ENCODE assay signal across 8 cellular contexts in genomic region chr2:156435725-156436476, GRCh38.
DNase-seq lines count a peak whose midpoint lies in the region; ATAC-seq lines count a peak whose summit lies in the region.

Gene GPD2 (plus strand): TSS chr2:156436379. CDS start chr2:156476106, 39,727 bp downstream.

- peak; percentile 42 for ATAC-seq in HG02884 (IDR thresholded peaks at IDR 0.05; ENCODE audit: unreplicated experiment)

- peak; percentile 31 for DNase-seq in NK-92 treated with Interleukin-12 subunit alpha and Interleukin-12 subunit beta, amount 100 ng/mL, for 24 hours (lab: John Stamatoyannopoulos, UW)
- DNase-seq in NK-92 (lab: John Stamatoyannopoulos, UW; ENCODE audit: unreplicated experiment) (no peak), NCI-H2107 (lab: John Stamatoyannopoulos, UW) (peak; percentile 59), caudate nucleus (lab: John Stamatoyannopoulos, UW) (peak in 59 of 61 donors; percentile 44 to 91 (median 78)), iris pigment epithelial cell (ENCODE audit: low read depth) (peak; percentile 89)
- DNase-seq in activated CD4-positive, CD25-positive, alpha-beta regulatory T cell (lab: John Stamatoyannopoulos, UW): peak; percentile 29 to 39 (median 34)
- DNase-seq in stimulated activated CD4-positive, alpha-beta T cell treated with anti-CD3 and anti-CD28 coated beads, Interleukin-12 subunit alpha, Interleukin-12 subunit beta, amount 100 ng/mL, for 4 hours: peak; percentile 58

- peak within 1 kb of the TSS; percentile 96 for H3K27ac ChIP-seq in caudate nucleus (ENCODE audit: low read depth, low read length)
